ENCODE assay signal across 8 cellular contexts in genomic region chr5:103258368-103258956, GRCh38. TPM values are rescaled to one million over a fixed set of nuclear protein-coding genes. Genes with fewer than 3 reads are reported as not detected.
A peak's percentile ranks its signal among the peaks of the same experiment; 100 is the strongest.
DNase-seq lines count a peak whose midpoint lies in the region; ATAC-seq and TF ChIP-seq lines count a peak whose summit lies in the region.

A gene with protein sequence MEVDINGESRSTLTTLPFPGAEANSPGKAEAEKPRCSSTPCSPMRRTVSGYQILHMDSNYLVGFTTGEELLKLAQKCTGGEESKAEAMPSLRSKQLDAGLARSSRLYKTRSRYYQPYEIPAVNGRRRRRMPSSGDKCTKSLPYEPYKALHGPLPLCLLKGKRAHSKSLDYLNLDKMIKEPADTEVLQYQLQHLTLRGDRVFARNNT (plus strand): TSS chr5:103258763. CDS start chr5:103275920, 17,157 bp downstream.

- H3K27ac ChIP-seq in SK-N-MC (peak within 1 kb of the TSS; percentile 69; the same call in 1 of the 2 replicates), gastroesophageal sphincter (peak within 1 kb of the TSS; percentile 37 to 89 (median 89)), neutrophil (peak within 1 kb of the TSS; percentile 89)

- peak within 1 kb of the TSS; percentile 79 for H3K4me3 Mint-ChIP-seq in activated naive CD4-positive, alpha-beta T cell treated with anti-CD3 and anti-CD28 coated beads, Interleukin-2, amount 50 U/mL, for 24 hours

- H3K4me3 ChIP-seq in GM06990 (replicated peaks; ENCODE audit: low read depth, low read length) (peak within 1 kb of the TSS; percentile 90), SK-N-MC (peak within 1 kb of the TSS; percentile 89), gastroesophageal sphincter (peak within 1 kb of the TSS; percentile 78 to 94), neutrophil (ENCODE audit: low read depth in 1 of 2, low read length in 1 of 2) (peak within 1 kb of the TSS; percentile 89 to 98)

- H3K27me3 ChIP-seq in GM06990 (replicated peaks; ENCODE audit: control insufficient read depth, insufficient read depth, low read length) (no peaks in the 10 kb centered on the region), gastroesophageal sphincter (no peaks in the 10 kb centered on the region), neutrophil (no peaks in the 10 kb centered on the region)

- ATAC-seq in HG02571 (IDR thresholded peaks at IDR 0.05; ENCODE audit: unreplicated experiment) (peak; percentile 75), gastroesophageal sphincter (peak; percentile 98)

- H3K36me3 Mint-ChIP-seq in activated naive CD4-positive, alpha-beta T cell treated with anti-CD3 and anti-CD28 coated beads, Interleukin-2, amount 50 U/mL, for 24 hours = no peaks in the 10 kb centered on the region

- no peaks in the 10 kb centered on the region for H3K9me3 ChIP-seq in SK-N-MC (ENCODE audit: low read depth, low read length)
- no peaks in the 10 kb centered on the region for H3K9me3 ChIP-seq in gastroesophageal sphincter
- H3K9me3 ChIP-seq in neutrophil = no peaks in the 10 kb centered on the region

- TF ChIP-seq CTCF in GM06990 (IDR thresholded peaks at IDR 0.05; ENCODE audit: insufficient read depth, low read length, poor library complexity, severe bottlenecking) (no peak), gastroesophageal sphincter (IDR thresholded peaks at IDR 0.05) (peak in 1 of 4 experiments; percentile 48), neutrophil (IDR thresholded peaks at IDR 0.05) (peak; percentile 71), subcutaneous adipose tissue (IDR thresholded peaks at IDR 0.05; ENCODE audit: low read depth) (no peak)

- peak within 1 kb of the TSS; percentile 85 for H3K9ac ChIP-seq in SK-N-MC (ENCODE audit: insufficient read length)

- H3K4me1 Mint-ChIP-seq in activated naive CD4-positive, alpha-beta T cell treated with anti-CD3 and anti-CD28 coated beads, Interleukin-2, amount 50 U/mL, for 24 hours = peaks cover 24% of the 10 kb centered on the region

- DNase-seq in GM06990 (ENCODE audit: extremely low read depth, insufficient read length) (peak; percentile 97), NCI-H1048 (lab: John Stamatoyannopoulos, UW) (peak; percentile 94), SK-N-MC (ENCODE audit: low read depth, low spot score) (peak; percentile 81)

- TF ChIP-seq EP300 in gastroesophageal sphincter (IDR thresholded peaks at IDR 0.05) = no peak

- peak within 1 kb of the TSS; percentile 87 for H3K27ac Mint-ChIP-seq in activated naive CD4-positive, alpha-beta T cell treated with anti-CD3 and anti-CD28 coated beads, Interleukin-2, amount 50 U/mL, for 24 hours

- 0% methylated on average over 1 to 3 of the region's 45 CpGs for WGBS in gastroesophageal sphincter (ENCODE audit: low coverage in 1 of 2), 2 donors

- H3K27me3 Mint-ChIP-seq in activated naive CD4-positive, alpha-beta T cell treated with anti-CD3 and anti-CD28 coated beads, Interleukin-2, amount 50 U/mL, for 24 hours = peaks cover 4% of the 10 kb centered on the region

- H3K4me1 ChIP-seq in gastroesophageal sphincter (peaks cover 0 to 35% (median 0%) of the 10 kb centered on the region in 3 donors), neutrophil (ENCODE audit: control insufficient read depth in 1 of 2, insufficient read depth in 1 of 2, low read depth in 1 of 2, low read length in 1 of 2) (peaks cover 74 to 92% of the 10 kb centered on the region in 2 experiments)

- TF ChIP-seq POLR2A in gastroesophageal sphincter (IDR thresholded peaks at IDR 0.05) = peak; percentile 53 to 62

- H3K36me3 ChIP-seq in GM06990 (ENCODE audit: control insufficient read depth, insufficient read depth, low read length) = no peaks in the 10 kb centered on the region
- no peaks in the 10 kb centered on the region for H3K36me3 ChIP-seq in SK-N-MC (ENCODE audit: insufficient read depth, low read length)
- no peaks in the 10 kb centered on the region for H3K36me3 ChIP-seq in gastroesophageal sphincter
- H3K36me3 ChIP-seq in neutrophil = no peaks in the 10 kb centered on the region

- no peaks in the 10 kb centered on the region for H3K9me3 Mint-ChIP-seq in activated naive CD4-positive, alpha-beta T cell treated with anti-CD3 and anti-CD28 coated beads, Interleukin-2, amount 50 U/mL, for 24 hours

RNA-seq across cellular contexts. Expression of the gene that starts here (rescaled TPM):
- total RNA-seq in gastroesophageal sphincter (10 to 100 TPM in 2 of 4 donors, 1 to 10 TPM in 2; 3.9 to 12.2 (median 8.0) TPM), subcutaneous adipose tissue (10 to 100 TPM; 12.2 to 41.7 (median 19.5) TPM)

Comparison
In these comparisons a context has a peak if more than half of its experiments do, and no peak if none do; other contexts are left out.
1. Peak in every context shown above with its lines: DNase-seq, ATAC-seq, H3K4me3 ChIP-seq and H3K27ac ChIP-seq.